Comparison of ENCODE assay signal across 1 cellular context in genomic region chr20:5714261-5715041, GRCh38.
TF ChIP-seq lines count a peak whose summit lies in the region.

No MANE protein-coding gene starts in this region.

TF ChIP-seq in HepG2, 621 proteins besides CTCF, POLR2A, EP300 and RAD21 (continued from another document and continues in another):
- TF ChIP-seq ZNF687 (CRISPR knock-in tag; IDR thresholded peaks at IDR 0.05) (no peak), ATF7 (IDR thresholded peaks at IDR 0.05) (no peak), ATF7 (CRISPR knock-in tag; IDR thresholded peaks at IDR 0.05) (no peak), ARHGAP35 (CRISPR knock-in tag; IDR thresholded peaks at IDR 0.05; ENCODE audit: borderline replicate concordance) (no peak), GLI4 (CRISPR knock-in tag; IDR thresholded peaks at IDR 0.05; ENCODE audit: borderline replicate concordance) (no peak), ZBTB7B (CRISPR knock-in tag; IDR thresholded peaks at IDR 0.05) (no peak), ZNF460 (CRISPR knock-in tag; IDR thresholded peaks at IDR 0.05; ENCODE audit: borderline replicate concordance) (no peak), ZNF850 (CRISPR knock-in tag; conservative IDR thresholded peaks at IDR 0.05) (no peak), ZNF18 (CRISPR knock-in tag; IDR thresholded peaks at IDR 0.05; ENCODE audit: insufficient replicate concordance) (no peak), ZNF274 (CRISPR knock-in tag; IDR thresholded peaks at IDR 0.05) (no peak), RXRB (CRISPR knock-in tag; IDR thresholded peaks at IDR 0.05; ENCODE audit: borderline replicate concordance) (peak; percentile 91), REPIN1 (CRISPR knock-in tag; IDR thresholded peaks at IDR 0.05; ENCODE audit: borderline replicate concordance, low read depth) (no peak), KMT2B (CRISPR knock-in tag; IDR thresholded peaks at IDR 0.05) (0 out of 2 replicates have a peak, but pooled peaks have one; percentile 41), ZNF607 (CRISPR knock-in tag; IDR thresholded peaks at IDR 0.05; ENCODE audit: borderline replicate concordance) (no peak), PAWR (CRISPR knock-in tag; IDR thresholded peaks at IDR 0.05; ENCODE audit: borderline replicate concordance) (no peak), TAF15 (IDR thresholded peaks at IDR 0.05; ENCODE audit: low read depth, low read length, poor library complexity, severe bottlenecking) (no peak), ZNF432 (CRISPR knock-in tag; IDR thresholded peaks at IDR 0.05; ENCODE audit: borderline replicate concordance) (no peak), RBAK (CRISPR knock-in tag; IDR thresholded peaks at IDR 0.05) (no peak), ZBTB42 (CRISPR knock-in tag; IDR thresholded peaks at IDR 0.05) (no peak), MXD1 (CRISPR knock-in tag; IDR thresholded peaks at IDR 0.05) (no peak), FOXA3 (CRISPR knock-in tag; IDR thresholded peaks at IDR 0.05) (peak; percentile 96), XRCC5 (optimal IDR thresholded peaks at IDR 0.05; ENCODE audit: low read length) (peak; percentile 79), ZNF142 (CRISPR knock-in tag; IDR thresholded peaks at IDR 0.05) (no peak), ZBED4 (CRISPR knock-in tag; IDR thresholded peaks at IDR 0.05; ENCODE audit: borderline replicate concordance) (no peak), EHMT2 (IDR thresholded peaks at IDR 0.05; ENCODE audit: borderline replicate concordance, low read depth, low read length) (peak; percentile 52; the same call in 1 of the 2 replicates), NFE2L2 (IDR thresholded peaks at IDR 0.05; ENCODE audit: low read length) (no peak), ZNF33B (CRISPR knock-in tag; IDR thresholded peaks at IDR 0.05) (no peak), ASH2L (IDR thresholded peaks at IDR 0.05; ENCODE audit: insufficient read length, low read depth, low read length) (peak; percentile 92)
- TF ChIP-seq, protein P1, sequence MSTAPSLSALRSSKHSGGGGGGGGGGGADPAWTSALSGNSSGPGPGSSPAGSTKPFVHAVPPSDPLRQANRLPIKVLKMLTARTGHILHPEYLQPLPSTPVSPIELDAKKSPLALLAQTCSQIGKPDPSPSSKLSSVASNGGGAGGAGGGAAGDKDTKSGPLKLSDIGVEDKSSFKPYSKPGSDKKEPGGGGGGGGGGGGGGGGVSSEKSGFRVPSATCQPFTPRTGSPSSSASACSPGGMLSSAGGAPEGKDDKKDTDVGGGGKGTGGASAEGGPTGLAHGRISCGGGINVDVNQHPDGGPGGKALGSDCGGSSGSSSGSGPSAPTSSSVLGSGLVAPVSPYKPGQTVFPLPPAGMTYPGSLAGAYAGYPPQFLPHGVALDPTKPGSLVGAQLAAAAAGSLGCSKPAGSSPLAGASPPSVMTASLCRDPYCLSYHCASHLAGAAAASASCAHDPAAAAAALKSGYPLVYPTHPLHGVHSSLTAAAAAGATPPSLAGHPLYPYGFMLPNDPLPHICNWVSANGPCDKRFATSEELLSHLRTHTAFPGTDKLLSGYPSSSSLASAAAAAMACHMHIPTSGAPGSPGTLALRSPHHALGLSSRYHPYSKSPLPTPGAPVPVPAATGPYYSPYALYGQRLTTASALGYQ (CRISPR knock-in tag; IDR thresholded peaks at IDR 0.05): no peak
- TF ChIP-seq, protein P2, sequence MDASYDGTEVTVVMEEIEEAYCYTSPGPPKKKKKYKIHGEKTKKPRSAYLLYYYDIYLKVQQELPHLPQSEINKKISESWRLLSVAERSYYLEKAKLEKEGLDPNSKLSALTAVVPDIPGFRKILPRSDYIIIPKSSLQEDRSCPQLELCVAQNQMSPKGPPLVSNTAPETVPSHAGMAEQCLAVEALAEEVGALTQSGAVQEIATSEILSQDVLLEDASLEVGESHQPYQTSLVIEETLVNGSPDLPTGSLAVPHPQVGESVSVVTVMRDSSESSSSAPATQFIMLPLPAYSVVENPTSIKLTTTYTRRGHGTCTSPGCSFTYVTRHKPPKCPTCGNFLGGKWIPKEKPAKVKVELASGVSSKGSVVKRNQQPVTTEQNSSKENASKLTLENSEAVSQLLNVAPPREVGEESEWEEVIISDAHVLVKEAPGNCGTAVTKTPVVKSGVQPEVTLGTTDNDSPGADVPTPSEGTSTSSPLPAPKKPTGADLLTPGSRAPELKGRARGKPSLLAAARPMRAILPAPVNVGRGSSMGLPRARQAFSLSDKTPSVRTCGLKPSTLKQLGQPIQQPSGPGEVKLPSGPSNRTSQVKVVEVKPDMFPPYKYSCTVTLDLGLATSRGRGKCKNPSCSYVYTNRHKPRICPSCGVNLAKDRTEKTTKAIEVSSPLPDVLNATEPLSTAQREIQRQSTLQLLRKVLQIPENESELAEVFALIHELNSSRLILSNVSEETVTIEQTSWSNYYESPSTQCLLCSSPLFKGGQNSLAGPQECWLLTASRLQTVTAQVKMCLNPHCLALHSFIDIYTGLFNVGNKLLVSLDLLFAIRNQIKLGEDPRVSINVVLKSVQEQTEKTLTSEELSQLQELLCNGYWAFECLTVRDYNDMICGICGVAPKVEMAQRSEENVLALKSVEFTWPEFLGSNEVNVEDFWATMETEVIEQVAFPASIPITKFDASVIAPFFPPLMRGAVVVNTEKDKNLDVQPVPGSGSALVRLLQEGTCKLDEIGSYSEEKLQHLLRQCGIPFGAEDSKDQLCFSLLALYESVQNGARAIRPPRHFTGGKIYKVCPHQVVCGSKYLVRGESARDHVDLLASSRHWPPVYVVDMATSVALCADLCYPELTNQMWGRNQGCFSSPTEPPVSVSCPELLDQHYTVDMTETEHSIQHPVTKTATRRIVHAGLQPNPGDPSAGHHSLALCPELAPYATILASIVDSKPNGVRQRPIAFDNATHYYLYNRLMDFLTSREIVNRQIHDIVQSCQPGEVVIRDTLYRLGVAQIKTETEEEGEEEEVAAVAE (CRISPR knock-in tag; IDR thresholded peaks at IDR 0.05; ENCODE audit: borderline replicate concordance): peak; percentile 74; the same call in 1 of the 2 replicates
- TF ChIP-seq, protein P3, sequence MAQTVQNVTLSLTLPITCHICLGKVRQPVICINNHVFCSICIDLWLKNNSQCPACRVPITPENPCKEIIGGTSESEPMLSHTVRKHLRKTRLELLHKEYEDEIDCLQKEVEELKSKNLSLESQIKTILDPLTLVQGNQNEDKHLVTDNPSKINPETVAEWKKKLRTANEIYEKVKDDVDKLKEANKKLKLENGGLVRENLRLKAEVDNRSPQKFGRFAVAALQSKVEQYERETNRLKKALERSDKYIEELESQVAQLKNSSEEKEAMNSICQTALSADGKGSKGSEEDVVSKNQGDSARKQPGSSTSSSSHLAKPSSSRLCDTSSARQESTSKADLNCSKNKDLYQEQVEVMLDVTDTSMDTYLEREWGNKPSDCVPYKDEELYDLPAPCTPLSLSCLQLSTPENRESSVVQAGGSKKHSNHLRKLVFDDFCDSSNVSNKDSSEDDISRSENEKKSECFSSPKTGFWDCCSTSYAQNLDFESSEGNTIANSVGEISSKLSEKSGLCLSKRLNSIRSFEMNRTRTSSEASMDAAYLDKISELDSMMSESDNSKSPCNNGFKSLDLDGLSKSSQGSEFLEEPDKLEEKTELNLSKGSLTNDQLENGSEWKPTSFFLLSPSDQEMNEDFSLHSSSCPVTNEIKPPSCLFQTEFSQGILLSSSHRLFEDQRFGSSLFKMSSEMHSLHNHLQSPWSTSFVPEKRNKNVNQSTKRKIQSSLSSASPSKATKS (CRISPR knock-in tag; IDR thresholded peaks at IDR 0.05): no peak
